ENCODE assay signal across 23 cellular contexts in genomic region chr1:55289614-55290013, GRCh38.
DNase-seq lines count a peak whose midpoint lies in the region; ATAC-seq, FAIRE-seq and TF ChIP-seq lines count a peak whose summit lies in the region.
"Had no signal": no experiment of that assay in that cellular context is flagged by ENCODE, and none has a peak within 500 bp of the region (broad histone marks: within the 10 kb centered on the region; RNA-seq: fewer than 3 reads in every experiment).

No MANE protein-coding gene starts in this region.

- CTCF ChIA-PET in H1 (lab: Charles Lee; ENCODE audit: partially characterized antibody): interaction anchor here (1.0 to 3.8 kb wide), 9 partner anchors 13 to 554 kb away, joined by 3 to 25 read pairs (median 3); no protein-coding TSS in a partner anchor

- H3K79me2 ChIP-seq in DND-41 (ENCODE audit: insufficient read depth, low read length) (no peaks in the 10 kb centered on the region), H1 (ENCODE audit: control insufficient read depth in 1 of 2, insufficient read depth in 2 of 2, low read length in 2 of 2) (no peaks in the 10 kb centered on the region), trophoblast cell (ENCODE audit: control insufficient read depth, insufficient read depth, low read length, poor library complexity) (no peaks in the 10 kb centered on the region)

- no peak overlapping the region for H2BK5ac ChIP-seq in H1 (ENCODE audit: low read depth, low read length)
- H2BK5ac ChIP-seq in trophoblast cell (ENCODE audit: low read depth, low read length, poor library complexity): no peak overlapping the region

- POLR2A ChIA-PET in H1 (lab: Charles Lee; ENCODE audit: partially characterized antibody): no interaction called here

- H2AK5ac ChIP-seq in H1 (ENCODE audit: low read depth, low read length) (no peak overlapping the region), trophoblast cell (ENCODE audit: low read length) (no peak overlapping the region)

- H3K9me3 ChIP-seq in DND-41 (ENCODE audit: insufficient read depth, low read length, severe bottlenecking) (no peaks in the 10 kb centered on the region), H1 (ENCODE audit: insufficient read depth in 2 of 2, low read depth in 1 of 2, low read length in 1 of 2) (no peaks in the 10 kb centered on the region), trophoblast cell (ENCODE audit: insufficient read depth, low read depth, low read length) (no peaks in the 10 kb centered on the region)
- H3K9me3 ChIP-seq: body of pancreas, left ventricle myocardium inferior, vagina had no signal

- no peak for ATAC-seq in DND-41 (ENCODE audit: insufficient read depth, low read depth)
- no peak for ATAC-seq in GM18520 (IDR thresholded peaks at IDR 0.05; ENCODE audit: unreplicated experiment)
- ATAC-seq: activated naive CD4-positive, alpha-beta T cell treated with anti-CD3 and anti-CD28 coated beads, Interleukin-2, amount 50 U/mL, for 72 hours; activated T-cell treated with anti-CD3 and anti-CD28 coated beads, Interleukin-2, amount 50 U/mL, for 4 hours; body of pancreas; sciatic nerve had no signal

- H3K56ac ChIP-seq in H1 (replicated peaks; ENCODE audit: insufficient read length, low read depth, low read length): no peak overlapping the region

- H2AFZ ChIP-seq in DND-41 (ENCODE audit: low read depth, low read length): no peak overlapping the region
- 0 out of 2 replicates have a peak overlapping the region, but pooled peaks have one; percentile 12 for H2AFZ ChIP-seq in H1 (ENCODE audit: low read length)
- no peak overlapping the region for H2AFZ ChIP-seq in trophoblast cell (ENCODE audit: insufficient read depth, low read length, poor library complexity)

- H4K8ac ChIP-seq in H1 (ENCODE audit: extremely low read depth, insufficient read depth, low read length) (no peak overlapping the region), trophoblast cell (ENCODE audit: low read depth, low read length) (no peak overlapping the region)

- no peaks in the 10 kb centered on the region for H3K79me1 ChIP-seq in H1 (ENCODE audit: low read depth, low read length)
- peaks cover 6% of the 10 kb centered on the region for H3K79me1 ChIP-seq in trophoblast cell (ENCODE audit: low read length)

- peak; percentile 41 to 48; a peak in 3 of 4 replicates for TF ChIP-seq RAD21 in H1 (IDR thresholded peaks at IDR 0.05 in 1 of 2, conservative IDR thresholded peaks at IDR 0.05 in 1 of 2; ENCODE audit: low read depth in 2 of 2, low read length in 2 of 2)

- DNase-seq in DND-41: no peak
- DNase-seq in LNCaP clone FGC (ENCODE audit: low read depth): no peak
- no peak for DNase-seq in H1 (ENCODE audit: low read depth in 1 of 2, low spot score in 2 of 2)
- DNase-seq in trophoblast cell: peak; percentile 44 to 73
- DNase-seq in EL: no peak
- DNase-seq in NCI-H2227 treated with DMSO at 0.1 percent for 48 hours (lab: John Stamatoyannopoulos, UW): no peak
- DNase-seq in DMS53 (lab: John Stamatoyannopoulos, UW): no peak
- DNase-seq: activated CD4-positive, alpha-beta T cell treated with anti-CD3 and anti-CD28 coated beads, Interleukin-2, amount 50 U/mL, for 48 hours; activated T-cell treated with anti-CD3 and anti-CD28 coated beads, Interleukin-2, amount 50 U/mL, for 4 hours; body of pancreas; dermis blood vessel endothelial cell; erythroblast; GDM1; left ventricle myocardium inferior; NCI-H1694; nucleus accumbens; stimulated activated CD4-positive, alpha-beta T cell treated with anti-CD3 and anti-CD28 coated beads, Interleukin-1b, Interleukin-23, amount 100 ng/mL, for 48 hours had no signal

- H3K18ac ChIP-seq in H1 (ENCODE audit: extremely low read depth, low read length) (no peak overlapping the region), trophoblast cell (ENCODE audit: low read length) (no peak overlapping the region)

- no peak overlapping the region for H2BK20ac ChIP-seq in H1 (ENCODE audit: low read length)

- no peaks in the 10 kb centered on the region for H3K23me2 ChIP-seq in H1 (ENCODE audit: low read depth, low read length)

- H3K9ac ChIP-seq in DND-41 (ENCODE audit: low read depth, low read length) (no peak overlapping the region), H1 (replicated peaks in 1 of 4; ENCODE audit: extremely low read depth in 1 of 4, low read depth in 3 of 4, low read length in 3 of 4) (no peak overlapping the region), trophoblast cell (ENCODE audit: low read length) (no peak overlapping the region)

- no peak overlapping the region for H3K23ac ChIP-seq in H1 (ENCODE audit: insufficient read length)
- no peak overlapping the region for H3K23ac ChIP-seq in trophoblast cell (ENCODE audit: low read length)

- no peak overlapping the region for H2BK15ac ChIP-seq in H1 (ENCODE audit: low read length)

- H4K91ac ChIP-seq in H1 (replicated peaks; ENCODE audit: insufficient read length, low read length) (no peak overlapping the region), trophoblast cell (ENCODE audit: low read depth, low read length) (no peak overlapping the region)

- H2BK12ac ChIP-seq in H1 (ENCODE audit: low read depth, low read length) (no peak overlapping the region), trophoblast cell (ENCODE audit: low read length) (no peak overlapping the region)

- no peak overlapping the region for H4K12ac ChIP-seq in trophoblast cell (ENCODE audit: low read depth, low read length)

- H3K4me3 ChIP-seq in DND-41 (ENCODE audit: low read depth in 1 of 2, low read length in 2 of 2): no peak overlapping the region
- no peak overlapping the region for H3K4me3 ChIP-seq in LNCaP clone FGC (ENCODE audit: low read depth, low read length)
- H3K4me3 ChIP-seq in H1 (ENCODE audit: extremely low read depth in 1 of 4, insufficient read depth in 2 of 4, low read depth in 3 of 4, low read length in 4 of 4): no peak overlapping the region
- no peak overlapping the region for H3K4me3 ChIP-seq in trophoblast cell (ENCODE audit: low read depth, low read length)
- H3K4me3 ChIP-seq: body of pancreas, left ventricle myocardium inferior, vagina had no signal

- H4K20me1 ChIP-seq in DND-41 (ENCODE audit: insufficient read depth, low read length): no peaks in the 10 kb centered on the region
- H4K20me1 ChIP-seq in H1 (replicated peaks in 1 of 2; ENCODE audit: control insufficient read depth in 1 of 2, insufficient read depth in 2 of 2, low read length in 2 of 2): no peaks in the 10 kb centered on the region

- H3K36me3 ChIP-seq in DND-41 (ENCODE audit: insufficient read depth, low read length) (no peaks in the 10 kb centered on the region), H1 (ENCODE audit: control insufficient read depth in 2 of 4, insufficient read depth in 4 of 4, low read length in 3 of 4) (no peaks in the 10 kb centered on the region), trophoblast cell (ENCODE audit: control insufficient read depth in 1 of 2, insufficient read depth in 2 of 2, low read length in 2 of 2) (no peaks in the 10 kb centered on the region)
- H3K36me3 ChIP-seq: left ventricle myocardium inferior, vagina had no signal

- H3K4ac ChIP-seq in H1 (replicated peaks; ENCODE audit: insufficient read length, low read depth, low read length) (no peak overlapping the region), trophoblast cell (ENCODE audit: low read depth, low read length) (no peak overlapping the region)

- no peak for FAIRE-seq in H1 (lab: Jason Lieb, UNC)
- FAIRE-seq: D721Med, GM12891 had no signal

- H3K27ac ChIP-seq in DND-41 (ENCODE audit: low read length): no peak overlapping the region
- H3K27ac ChIP-seq in H1 (ENCODE audit: low read depth, low read length): no peak overlapping the region
- no peak overlapping the region for H3K27ac ChIP-seq in trophoblast cell (ENCODE audit: low read depth, low read length)
- H3K27ac ChIP-seq: body of pancreas, left ventricle myocardium inferior had no signal

- H3K4me2 ChIP-seq in DND-41 (ENCODE audit: insufficient read depth, low read length) (no peak overlapping the region), H1 (ENCODE audit: insufficient read depth in 1 of 2, low read depth in 2 of 2, low read length in 2 of 2) (no peak overlapping the region), trophoblast cell (ENCODE audit: low read length) (no peak overlapping the region)

- no peak for TF ChIP-seq POLR2A in H1 (IDR thresholded peaks at IDR 0.05; ENCODE audit: control extremely low read depth in 1 of 2, low read depth in 2 of 2, low read length in 2 of 2)

- WGBS in H1 (ENCODE audit: extremely low coverage in 1 of 2, insufficient coverage in 1 of 2, insufficient read length in 1 of 2, insufficient replicate concordance in 2 of 2, low coverage in 1 of 2, low lambda C conversion rate in 2 of 2, missing lambda C conversion rate in 1 of 2), 2 experiments: 83% methylated on average over 5 of the region's 5 CpGs; no CpG with 5 or more reads in 1 of the 2 experiments
- WGBS in trophoblast cell (ENCODE audit: extremely low coverage, insufficient coverage, insufficient read length): no CpG with 5 or more reads among the region's 5 CpGs

- TF ChIP-seq CTCF in DND-41 (IDR thresholded peaks at IDR 0.05; ENCODE audit: borderline replicate concordance, extremely low read depth, low read length, poor library complexity, severe bottlenecking): peak; percentile 13
- peak; percentile 23; the same call in 1 of the 2 replicates for TF ChIP-seq CTCF in LNCaP clone FGC (IDR thresholded peaks at IDR 0.05; ENCODE audit: control insufficient read depth, extremely low read depth, insufficient read depth)
- TF ChIP-seq CTCF in H1 (IDR thresholded peaks at IDR 0.05; ENCODE audit: control extremely low read depth in 1 of 3, insufficient read depth in 1 of 3, low read depth in 1 of 3, low read length in 3 of 3): peak; percentile 55 to 77 (median 63)

- TF ChIP-seq EP300 in H1 (IDR thresholded peaks at IDR 0.05; ENCODE audit: borderline replicate concordance in 1 of 2, low read depth in 2 of 2, low read length in 2 of 2): no peak

- H4K5ac ChIP-seq in H1 (ENCODE audit: insufficient read length, low read depth, low read length): no peak overlapping the region

- H3K27me3 ChIP-seq in DND-41 (ENCODE audit: insufficient read depth, low read length, poor library complexity) (no peaks in the 10 kb centered on the region), H1 (replicated peaks in 1 of 4; ENCODE audit: control insufficient read depth in 3 of 4, extremely low read depth in 1 of 4, insufficient read depth in 3 of 4, low read length in 3 of 4) (no peaks in the 10 kb centered on the region), trophoblast cell (ENCODE audit: insufficient read depth, low read length) (no peaks in the 10 kb centered on the region)
- H3K27me3 ChIP-seq: body of pancreas, vagina had no signal

- H3K14ac ChIP-seq in H1 (ENCODE audit: insufficient read length): no peak overlapping the region
- H3K14ac ChIP-seq in trophoblast cell (ENCODE audit: low read length): no peak overlapping the region

- no peaks in the 10 kb centered on the region for H3K4me1 ChIP-seq in DND-41 (ENCODE audit: insufficient read depth, low read length)
- no peaks in the 10 kb centered on the region for H3K4me1 ChIP-seq in H1 (replicated peaks in 1 of 4; ENCODE audit: control insufficient read depth in 3 of 4, insufficient read depth in 4 of 4, low read length in 3 of 4)
- peaks cover 3 to 7% of the 10 kb centered on the region in 2 experiments for H3K4me1 ChIP-seq in trophoblast cell (ENCODE audit: control insufficient read depth in 1 of 2, insufficient read depth in 2 of 2, low read length in 2 of 2)
- H3K4me1 ChIP-seq: body of pancreas, left ventricle myocardium inferior had no signal

- H2BK120ac ChIP-seq in H1 (replicated peaks; ENCODE audit: low read depth, low read length) (no peak overlapping the region), trophoblast cell (ENCODE audit: insufficient read depth, low read length, poor library complexity) (no peak overlapping the region)

Comparison
In these comparisons a context has a peak if more than half of its experiments do, and no peak if none do; other contexts are left out.
1. DNase-seq: peak in trophoblast cell (2 of 2); none in DND-41 (single experiment), LNCaP clone FGC (single experiment), H1 (0 of 2), EL (single experiment), NCI-H2227 treated with DMSO at 0.1 percent for 48 hours (single experiment) and DMS53 (single experiment).
2. CTCF ChIP-seq: peak in every context shown above with its lines; median percentile 63 in H1; 23 in LNCaP clone FGC; 13 in DND-41.